In the genomic region with DNA sequence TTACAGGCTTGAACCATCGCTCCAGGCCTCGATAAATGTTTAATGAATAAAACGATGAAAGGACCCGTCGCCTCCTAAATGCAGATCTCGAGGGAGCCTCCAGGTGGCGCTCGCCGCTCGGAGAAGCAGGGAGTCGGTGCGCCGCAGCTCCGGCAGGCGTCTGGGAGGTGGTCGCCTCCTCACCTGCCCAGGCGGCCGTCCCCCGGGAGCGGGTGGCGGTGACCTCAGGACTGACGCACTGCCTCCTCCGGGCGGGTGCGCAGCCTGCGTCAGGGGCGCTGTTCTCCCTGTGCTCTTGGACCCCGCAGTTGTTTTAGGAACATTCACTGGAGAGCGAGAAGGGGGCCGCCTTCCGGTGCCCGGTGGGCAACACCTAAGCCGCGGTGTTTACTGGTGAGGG, we compare ENCODE assay signal across 8 cellular contexts. TPM values are rescaled to one million over a fixed set of nuclear protein-coding genes. Genes with fewer than 3 reads are reported as not detected.
DNase-seq lines count a peak whose midpoint lies in the region; ATAC-seq and TF ChIP-seq lines count a peak whose summit lies in the region.

No MANE protein-coding gene starts in this region.

- DNase-seq in NCI-H345 (lab: John Stamatoyannopoulos, UW) (peak; percentile 75), lung (ENCODE audit: low spot score) (peak; percentile 73), T1000 (lab: John Stamatoyannopoulos, UW) (no peak)
- DNase-seq in activated CD8-positive, alpha-beta T cell treated with anti-CD3 and anti-CD28 coated beads, Interleukin-2, amount 10 ng/mL, durations not matched to agents 7 days and 5 days, result peak; percentile 73
- DNase-seq in effector CD4-positive, alpha-beta T cell, result peak; percentile 54
- DNase-seq in stimulated activated CD4-positive, alpha-beta T cell treated with anti-CD3 and anti-CD28 coated beads, TNF-alpha, amount 100 ng/mL, for 4 hours (ENCODE audit: low read depth in 3 of 3), result peak; percentile 50 to 54 (median 50)

- H3K27me3 ChIP-seq in BLaER1 treated with 17β-estradiol and CSF1 and Interleukin-3, amounts not matched to agents 10 nM and 100 nM, result no peaks in the 10 kb centered on the region
- H3K27me3 ChIP-seq in lung (ENCODE audit: control insufficient read depth, insufficient read depth), result no peaks in the 10 kb centered on the region

- H3K4me3 Mint-ChIP-seq in activated CD8-positive, alpha-beta T cell treated with anti-CD3 and anti-CD28 coated beads, Interleukin-2, amount 10 ng/mL, durations not matched to agents 7 days and 5 days, result no peak overlapping the region

- 2 to 4% methylated on average over 34 of the region's 34 CpGs for WGBS in lung, 2 donors

- peak overlapping the region in 6 of 10 experiments; percentile 30 to 61 (median 46); a peak in 11 of 20 replicates for H3K4me3 ChIP-seq in BLaER1 treated with 17β-estradiol and CSF1 and Interleukin-3, amounts not matched to agents 10 nM and 100 nM
- H3K4me3 ChIP-seq in lung, result peak overlapping the region; percentile 6

- peaks cover 36% of the 10 kb centered on the region for H3K27me3 Mint-ChIP-seq in activated CD8-positive, alpha-beta T cell treated with anti-CD3 and anti-CD28 coated beads, Interleukin-2, amount 10 ng/mL, durations not matched to agents 7 days and 5 days (ENCODE audit: low read depth)

- ATAC-seq in GM21737 (IDR thresholded peaks at IDR 0.05; ENCODE audit: unreplicated experiment) (peak; percentile 59), lung (ENCODE audit: insufficient read depth, low FRiP score) (peak; percentile 70)
- peak; percentile 71 for ATAC-seq in activated CD8-positive, alpha-beta T cell treated with anti-CD3 and anti-CD28 coated beads, Interleukin-2, amount 10 ng/mL, durations not matched to agents 7 days and 5 days

- no peak overlapping the region for H3K27ac ChIP-seq in BLaER1 treated with 17β-estradiol and CSF1 and Interleukin-3, amounts not matched to agents 10 nM and 100 nM
- H3K27ac ChIP-seq in lung (ENCODE audit: low read depth in 1 of 2, low read length in 1 of 2), result no peak overlapping the region

- H3K36me3 Mint-ChIP-seq in activated CD8-positive, alpha-beta T cell treated with anti-CD3 and anti-CD28 coated beads, Interleukin-2, amount 10 ng/mL, durations not matched to agents 7 days and 5 days (ENCODE audit: low read depth), result no peaks in the 10 kb centered on the region

- POLR2A ChIA-PET in activated CD8-positive, alpha-beta T cell treated with anti-CD3 and anti-CD28 coated beads, Interleukin-2, amount 10 ng/mL, durations not matched to agents 7 days and 5 days (lab: Charles Lee), result no interaction called here

- H3K4me1 ChIP-seq in BLaER1 treated with 17β-estradiol and CSF1 and Interleukin-3, amounts not matched to agents 10 nM and 100 nM, result peaks cover 21 to 62% (median 47%) of the 10 kb centered on the region in 10 experiments
- H3K4me1 ChIP-seq in lung (ENCODE audit: control insufficient read depth in 2 of 2, insufficient read depth in 2 of 2, low read length in 2 of 2), result peaks cover 0 to 5% of the 10 kb centered on the region in 2 donors

- H3K9ac ChIP-seq in BLaER1 treated with 17β-estradiol and CSF1 and Interleukin-3, amounts not matched to agents 10 nM and 100 nM, result peak overlapping the region in 4 of 11 experiments; percentile 16 to 50 (median 36); a peak in 4 of 22 replicates

- peaks cover 0 to 14% (median 0%) of the 10 kb centered on the region in 11 experiments; a peak in 5 of 22 replicates for H3K9me3 ChIP-seq in BLaER1 treated with 17β-estradiol and CSF1 and Interleukin-3, amounts not matched to agents 10 nM and 100 nM (replicated peaks in 1 of 11)
- peaks cover 0 to 5% of the 10 kb centered on the region in 2 donors for H3K9me3 ChIP-seq in lung (ENCODE audit: control insufficient read depth in 2 of 2, insufficient read depth in 1 of 2, low read length in 1 of 2)

- no peak overlapping the region for H3K27ac Mint-ChIP-seq in activated CD8-positive, alpha-beta T cell treated with anti-CD3 and anti-CD28 coated beads, Interleukin-2, amount 10 ng/mL, durations not matched to agents 7 days and 5 days

- peaks cover 18% of the 10 kb centered on the region for H3K4me1 Mint-ChIP-seq in activated CD8-positive, alpha-beta T cell treated with anti-CD3 and anti-CD28 coated beads, Interleukin-2, amount 10 ng/mL, durations not matched to agents 7 days and 5 days (ENCODE audit: low read depth)

- no peaks in the 10 kb centered on the region for H3K36me3 ChIP-seq in BLaER1 treated with 17β-estradiol and CSF1 and Interleukin-3, amounts not matched to agents 10 nM and 100 nM
- no peaks in the 10 kb centered on the region for H3K36me3 ChIP-seq in lung (ENCODE audit: control insufficient read depth in 2 of 2, insufficient read depth in 2 of 2, low read length in 2 of 2)

- H4K20me1 ChIP-seq in BLaER1 treated with 17β-estradiol and CSF1 and Interleukin-3, amounts not matched to agents 10 nM and 100 nM, result no peaks in the 10 kb centered on the region

- H3K4me2 ChIP-seq in BLaER1 treated with 17β-estradiol and CSF1 and Interleukin-3, amounts not matched to agents 10 nM and 100 nM, result peak overlapping the region; percentile 55 to 93 (median 77)

- TF ChIP-seq CTCF in lung (IDR thresholded peaks at IDR 0.05; ENCODE audit: control extremely low read depth, extremely low read depth), result peak; percentile 67

- no peaks in the 10 kb centered on the region for H3K9me3 Mint-ChIP-seq in activated CD8-positive, alpha-beta T cell treated with anti-CD3 and anti-CD28 coated beads, Interleukin-2, amount 10 ng/mL, durations not matched to agents 7 days and 5 days (ENCODE audit: insufficient read depth)

- CTCF ChIA-PET in activated CD8-positive, alpha-beta T cell treated with anti-CD3 and anti-CD28 coated beads, Interleukin-2, amount 10 ng/mL, durations not matched to agents 7 days and 5 days (lab: Charles Lee), result interaction anchor here (1.0 to 1.8 kb wide), 7 partner anchors 16 to 322 kb away, joined by 3 to 7 read pairs (median 4); no protein-coding TSS in a partner anchor

RNA-seq across cellular contexts. Expression of a gene that starts 38.6 kb away (rescaled TPM):
- 10 to 100 TPM; 44.5 to 45.7 TPM for total RNA-seq in activated CD8-positive, alpha-beta T cell treated with anti-CD3 and anti-CD28 coated beads, Interleukin-2, amount 10 ng/mL, durations not matched to agents 7 days and 5 days
- 10 to 100 TPM; 18.7 to 62.6 TPM for total RNA-seq in lung
- polyA plus RNA-seq in lung, result 10 to 100 TPM; 52.7 to 87.9 TPM
